8 cellular contexts compared by ENCODE assay signal in genomic region chr16:81403601-81404391, GRCh38. TPM values are rescaled to one million over a fixed set of nuclear protein-coding genes. Genes with fewer than 3 reads are reported as not detected.
DNase-seq lines count a peak whose midpoint lies in the region; ATAC-seq and TF ChIP-seq lines count a peak whose summit lies in the region.

No MANE protein-coding gene starts in this region.

- H3K9me3 ChIP-seq in MG63 (no peaks in the 10 kb centered on the region), SK-N-MC (ENCODE audit: low read depth, low read length) (no peaks in the 10 kb centered on the region), ovary (no peaks in the 10 kb centered on the region), thoracic aorta (peaks cover 10% of the 10 kb centered on the region)

- H3K4me3 ChIP-seq in GM23338 (peak overlapping the region; percentile 53), MG63 (no peak overlapping the region), SK-N-MC (peak overlapping the region; percentile 64), ovary (peak overlapping the region; percentile 15), thoracic aorta (peak overlapping the region; percentile 54)

- H2AFZ ChIP-seq in GM23338 = peak overlapping the region; percentile 98

- H3K4me1 ChIP-seq in GM23338 (ENCODE audit: insufficient read depth) (no peaks in the 10 kb centered on the region), ovary (ENCODE audit: insufficient read depth) (peaks cover 1% of the 10 kb centered on the region), thoracic aorta (ENCODE audit: control insufficient read depth in 1 of 2, low read depth in 2 of 2) (peaks cover 0 to 4% of the 10 kb centered on the region in 2 donors)

- H3K9me3 Mint-ChIP-seq in GM23338 = no peaks in the 10 kb centered on the region
- no peaks in the 10 kb centered on the region for H3K9me3 Mint-ChIP-seq in glutamatergic neuron (ENCODE audit: unreplicated experiment)

- H3K27me3 ChIP-seq in GM23338 (ENCODE audit: insufficient read depth) (no peaks in the 10 kb centered on the region; the same call in 1 of the 2 replicates), MG63 (no peaks in the 10 kb centered on the region), ovary (no peaks in the 10 kb centered on the region), thoracic aorta (replicated peaks; ENCODE audit: insufficient read depth) (no peaks in the 10 kb centered on the region)

- peak; percentile 96 for ATAC-seq in GM23338
- no peak for ATAC-seq in thoracic aorta (ENCODE audit: insufficient number of reproducible peaks, low FRiP score, low read depth)

- H3K9ac ChIP-seq in SK-N-MC (ENCODE audit: insufficient read length) = no peak overlapping the region

- no peaks in the 10 kb centered on the region for H3K36me3 ChIP-seq in GM23338 (ENCODE audit: insufficient read depth)
- H3K36me3 ChIP-seq in MG63 = no peaks in the 10 kb centered on the region
- no peaks in the 10 kb centered on the region for H3K36me3 ChIP-seq in SK-N-MC (ENCODE audit: insufficient read depth, low read length)
- no peaks in the 10 kb centered on the region for H3K36me3 ChIP-seq in ovary
- H3K36me3 ChIP-seq in thoracic aorta = no peaks in the 10 kb centered on the region

- no peak for TF ChIP-seq POLR2A in ovary (IDR thresholded peaks at IDR 0.05)

- H3K9me2 ChIP-seq in GM23338 (ENCODE audit: insufficient read depth) = no peaks in the 10 kb centered on the region

- no peaks in the 10 kb centered on the region for H3K79me2 ChIP-seq in GM23338 (replicated peaks; ENCODE audit: insufficient read depth)

- DNase-seq in DMS114 treated with DMSO at 0.1 percent for 48 hours (lab: John Stamatoyannopoulos, UW; ENCODE audit: unreplicated experiment) = peak; percentile 75
- DNase-seq in GM23338 (ENCODE audit: low spot score) = peak; percentile 95
- DNase-seq in MG63 = peak; percentile 55
- no peak for DNase-seq in SK-N-MC (ENCODE audit: low read depth, low spot score)
- peak; percentile 80 for DNase-seq in activated naive CD4-positive, alpha-beta T cell treated with Interleukin-2 at 50 U/mL for 16 hours
- DNase-seq in glutamatergic neuron = peak; percentile 95
- DNase-seq in ovary = peak; percentile 79 to 91 (median 88)
- peak; percentile 46 for DNase-seq in thoracic aorta (ENCODE audit: low spot score)

- H3K36me3 Mint-ChIP-seq in GM23338 (ENCODE audit: low read depth) (no peaks in the 10 kb centered on the region), glutamatergic neuron (ENCODE audit: unreplicated experiment) (no peaks in the 10 kb centered on the region)

- peak overlapping the region; percentile 84 for H3K4me2 ChIP-seq in GM23338

- TF ChIP-seq CTCF in GM23338 (conservative IDR thresholded peaks at IDR 0.05; ENCODE audit: low read depth in 2 of 2) (peak; percentile 89 to 100), glutamatergic neuron (IDR thresholded peaks at IDR 0.05; ENCODE audit: partially characterized antibody, unreplicated experiment) (peak; percentile 97), ovary (IDR thresholded peaks at IDR 0.05) (peak; percentile 91 to 94 (median 93)), thoracic aorta (IDR thresholded peaks at IDR 0.05) (peak; percentile 93)

- H3K27ac Mint-ChIP-seq in GM23338 = no peak overlapping the region
- no peak overlapping the region for H3K27ac Mint-ChIP-seq in glutamatergic neuron (ENCODE audit: unreplicated experiment)

- no peaks in the 10 kb centered on the region for H4K20me1 ChIP-seq in GM23338 (replicated peaks; ENCODE audit: insufficient read depth)

- H3K27ac ChIP-seq in GM23338 (ENCODE audit: low read depth) (no peak overlapping the region), SK-N-MC (no peak overlapping the region), ovary (no peak overlapping the region), thoracic aorta (no peak overlapping the region)

- no peak for TF ChIP-seq EP300 in ovary (IDR thresholded peaks at IDR 0.05)

- H3K4me1 Mint-ChIP-seq in GM23338 (peaks cover 2% of the 10 kb centered on the region; the same call in 1 of the 3 replicates), glutamatergic neuron (ENCODE audit: low read depth, unreplicated experiment) (peaks cover 4% of the 10 kb centered on the region)

- H3F3A ChIP-seq in GM23338 (replicated peaks; ENCODE audit: low read depth) = no peaks in the 10 kb centered on the region

- H3K4me3 Mint-ChIP-seq in GM23338 (peak overlapping the region; percentile 45; the same call in 2 of the 3 replicates), glutamatergic neuron (ENCODE audit: unreplicated experiment) (no peak overlapping the region)

- intact Hi-C loops in ovary (cut with DNase I) = loop anchor here (1.0 to 5.0 kb wide), 4 partner anchors 319 to 324 kb away; no protein-coding TSS in a partner anchor

- H3K27me3 Mint-ChIP-seq in GM23338 (ENCODE audit: insufficient read depth, low read depth, poor library complexity) (peaks cover 10% of the 10 kb centered on the region), glutamatergic neuron (ENCODE audit: unreplicated experiment) (no peaks in the 10 kb centered on the region)

- WGBS in ovary, 3 donors = 20 to 27% (median 22%) methylated on average over 31 to 37 of the region's 37 CpGs

TF ChIP-seq in GM23338, 12 proteins besides CTCF, POLR2A, EP300 and RAD21 (continues in another document):
- TF ChIP-seq CREB1 (CRISPR knock-in tag; IDR thresholded peaks at IDR 0.05; ENCODE audit: low read depth) (peak; percentile 54; the same call in 1 of the 2 replicates), NANOG (IDR thresholded peaks at IDR 0.05; ENCODE audit: borderline replicate concordance) (no peak), ETS1 (IDR thresholded peaks at IDR 0.05) (no peak), ZNF114 (CRISPR knock-in tag; IDR thresholded peaks at IDR 0.05) (no peak), ZNF331 (CRISPR knock-in tag; IDR thresholded peaks at IDR 0.05; ENCODE audit: low read depth) (no peak), JUNB (IDR thresholded peaks at IDR 0.05; ENCODE audit: unreplicated experiment) (no peak)

RNA-seq across cellular contexts. Expression of gene CMIP, which starts 40.8 kb away (rescaled TPM):
- 49.8 and 62.3 TPM in 2 replicates for total RNA-seq in GM23338 (2014; rRNA removed; shearing (Covaris generic))
- polyA plus RNA-seq in GM23338 (2016; fragmentation: Nextera tagmentation; extraction: Ambion mirVana) = 9.5 and 10.5 TPM in 2 replicates
- total RNA-seq in MG63 (2014; rRNA removed; shearing (Covaris generic); ENCODE audit: low replicate concordance) = 1.4 and 1.8 TPM in 2 replicates
- 163 TPM for total RNA-seq in glutamatergic neuron (ENCODE audit: unreplicated experiment)
- 10 to 100 TPM; 19.4 to 68.2 (median 38.7) TPM for total RNA-seq in ovary
- 10 to 100 TPM; 28.6 to 37.8 TPM for polyA plus RNA-seq in ovary
- 10 to 100 TPM; 20.8 to 46.8 TPM for total RNA-seq in thoracic aorta
